Comparison of ENCODE assay signal across 8 cellular contexts in the genomic region with DNA sequence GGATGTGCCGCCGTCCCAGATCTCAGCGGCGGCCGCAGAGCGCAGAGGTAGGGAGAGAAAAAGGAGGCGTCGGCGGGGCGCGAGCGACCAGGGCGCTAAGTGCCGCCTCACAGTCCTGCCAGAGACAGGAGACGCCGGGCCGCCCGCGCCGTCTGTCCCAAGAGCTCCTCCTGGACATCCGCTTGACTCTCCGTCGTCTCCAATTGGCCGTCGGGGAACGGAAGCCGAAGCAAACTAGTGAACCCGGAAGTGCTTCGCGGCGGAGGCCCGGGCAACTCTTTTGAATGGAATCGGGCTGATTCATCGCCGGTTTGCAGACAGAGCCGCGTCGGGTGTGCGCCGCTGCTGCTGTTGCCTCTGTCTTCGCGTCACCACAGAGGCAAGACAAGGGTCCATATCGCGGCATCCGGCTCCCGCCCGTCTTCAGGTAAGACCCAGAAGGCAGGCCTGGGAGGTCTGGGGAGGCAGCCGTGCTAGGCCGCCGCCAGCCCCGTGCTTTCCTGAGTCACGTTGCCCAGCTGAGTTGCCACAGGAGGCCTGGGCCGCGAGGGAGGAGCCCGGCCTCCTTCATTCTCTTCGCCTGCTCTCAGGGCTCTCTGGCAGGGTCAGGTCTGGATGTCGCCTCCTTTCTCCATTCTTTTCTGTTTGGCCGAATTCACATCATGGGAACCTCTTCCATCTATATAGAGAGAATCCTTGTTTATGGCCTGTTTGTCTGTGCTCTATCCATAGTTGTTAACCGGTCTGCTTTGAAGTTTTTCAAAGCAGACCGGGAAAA. TPM values are rescaled to one million over a fixed set of nuclear protein-coding genes. Genes with fewer than 3 reads are reported as not detected.
DNase-seq lines count a peak whose midpoint lies in the region; ATAC-seq and TF ChIP-seq lines count a peak whose summit lies in the region.

A gene (plus strand): TSS at position 248 of the 778 bp plus-strand sequence. CDS start 10,401 bp downstream, outside the sequence.

- peak within 1 kb of the TSS; percentile 88 for H3K27ac ChIP-seq in thymus (ENCODE audit: low read depth)

- peaks cover 3% of the 10 kb centered on the region for H3K4me1 ChIP-seq in thymus (ENCODE audit: control insufficient read depth, insufficient read depth, low read length)

- H3K9me3 ChIP-seq in thymus (ENCODE audit: control insufficient read depth) = no peaks in the 10 kb centered on the region

- peak within 1 kb of the TSS; percentile 98 for H3K4me3 Mint-ChIP-seq in activated naive CD8-positive, alpha-beta T cell
- H3K4me3 Mint-ChIP-seq in glutamatergic neuron (ENCODE audit: unreplicated experiment) (peak within 1 kb of the TSS; percentile 90), osteocyte (ENCODE audit: unreplicated experiment) (peak within 1 kb of the TSS; percentile 88)

- H3K9me3 Mint-ChIP-seq in activated naive CD8-positive, alpha-beta T cell (ENCODE audit: low read depth) = peaks cover 8% of the 10 kb centered on the region
- H3K9me3 Mint-ChIP-seq in glutamatergic neuron (ENCODE audit: unreplicated experiment) (peaks cover 7% of the 10 kb centered on the region), osteocyte (ENCODE audit: unreplicated experiment) (peaks cover 11% of the 10 kb centered on the region)

- no peaks in the 10 kb centered on the region for H3K27me3 ChIP-seq in thymus (ENCODE audit: control insufficient read depth, insufficient read depth)

- no peak for TF ChIP-seq CTCF in glutamatergic neuron (IDR thresholded peaks at IDR 0.05; ENCODE audit: partially characterized antibody, unreplicated experiment)
- TF ChIP-seq CTCF in osteocyte (IDR thresholded peaks at IDR 0.05) = no peak

- peak within 1 kb of the TSS; percentile 88 for H3K4me3 ChIP-seq in GM08714 (ENCODE audit: low read length)
- peak within 1 kb of the TSS; percentile 72 for H3K4me3 ChIP-seq in thymus (ENCODE audit: low read length)

- H3K27me3 Mint-ChIP-seq in activated naive CD8-positive, alpha-beta T cell = no peaks in the 10 kb centered on the region
- H3K27me3 Mint-ChIP-seq in glutamatergic neuron (ENCODE audit: unreplicated experiment) = peaks cover 3% of the 10 kb centered on the region
- no peaks in the 10 kb centered on the region for H3K27me3 Mint-ChIP-seq in osteocyte (ENCODE audit: unreplicated experiment)

- ATAC-seq in HG02610 (IDR thresholded peaks at IDR 0.05; ENCODE audit: unreplicated experiment) = peak; percentile 97

- H3K27ac Mint-ChIP-seq in activated naive CD8-positive, alpha-beta T cell = peak within 1 kb of the TSS; percentile 97
- H3K27ac Mint-ChIP-seq in glutamatergic neuron (ENCODE audit: unreplicated experiment) (peak within 1 kb of the TSS; percentile 89), osteocyte (ENCODE audit: unreplicated experiment) (peak within 1 kb of the TSS; percentile 96)

- H3K36me3 ChIP-seq in thymus (ENCODE audit: control insufficient read depth, insufficient read depth) = no peaks in the 10 kb centered on the region

- H3K36me3 Mint-ChIP-seq in activated naive CD8-positive, alpha-beta T cell = peaks cover 12% of the 10 kb centered on the region
- H3K36me3 Mint-ChIP-seq in glutamatergic neuron (ENCODE audit: unreplicated experiment) (no peaks in the 10 kb centered on the region), osteocyte (ENCODE audit: unreplicated experiment) (peaks cover 5% of the 10 kb centered on the region)

- peaks cover 43% of the 10 kb centered on the region for H3K4me1 Mint-ChIP-seq in activated naive CD8-positive, alpha-beta T cell (ENCODE audit: low read depth)
- H3K4me1 Mint-ChIP-seq in glutamatergic neuron (ENCODE audit: low read depth, unreplicated experiment) = peaks cover 11% of the 10 kb centered on the region
- peaks cover 30% of the 10 kb centered on the region for H3K4me1 Mint-ChIP-seq in osteocyte (ENCODE audit: unreplicated experiment)

- WGBS in thymus = under 1% methylated on average over 60 of the region's 60 CpGs

- DNase-seq in NCI-H1092 treated with DMSO at 0.1 percent for 48 hours (lab: John Stamatoyannopoulos, UW) (peak; percentile 83), SKM-1 treated with dmso at 0.1 percent for 144 hours (lab: John Stamatoyannopoulos, UW; ENCODE audit: unreplicated experiment) (peak; percentile 96), glutamatergic neuron (peak; percentile 94), osteocyte (ENCODE audit: extremely low spot score, unreplicated experiment) (peak; percentile 95)

RNA-seq across cellular contexts. Expression of the gene that starts here (rescaled TPM):
- total RNA-seq in glutamatergic neuron (ENCODE audit: unreplicated experiment) (70.6 TPM), osteocyte (38.7 and 39.0 TPM in 2 replicates)
- 37.9 TPM for polyA plus RNA-seq in thymus

Comparison
In these comparisons a context has a peak if more than half of its experiments do, and no peak if none do; other contexts are left out.
1. Peak in every context shown above with its lines: DNase-seq, ATAC-seq, H3K4me3 ChIP-seq and H3K27ac ChIP-seq.